In genomic region chr4:180932365-180933001, GRCh38 we compare ENCODE assay signal across 28 cellular contexts.
DNase-seq lines count a peak whose midpoint lies in the region; ATAC-seq and TF ChIP-seq lines count a peak whose summit lies in the region.
"Had no signal": no experiment of that assay in that cellular context is flagged by ENCODE, and none has a peak within 500 bp of the region (broad histone marks: within the 10 kb centered on the region; RNA-seq: fewer than 3 reads in every experiment).

No MANE protein-coding gene starts in this region.

- no peak overlapping the region for H3K4me3 ChIP-seq in mammary epithelial cell (replicated peaks in 1 of 3; ENCODE audit: insufficient read depth in 1 of 3, low read depth in 2 of 3, low read length in 3 of 3)
- H3K4me3 ChIP-seq: prostate gland, right lobe of liver, spleen, thyroid gland, vagina had no signal

- no peaks in the 10 kb centered on the region for H3K9me3 ChIP-seq in mammary epithelial cell (replicated peaks; ENCODE audit: insufficient read depth, low read length)
- H3K9me3 ChIP-seq: prostate gland, right lobe of liver, thyroid gland, vagina had no signal

- no peaks in the 10 kb centered on the region for H3K36me3 ChIP-seq in mammary epithelial cell (ENCODE audit: insufficient read depth, low read length)
- H3K36me3 ChIP-seq: brain microvascular endothelial cell, prostate gland, right lobe of liver, spleen, thyroid gland, vagina had no signal

- H3K79me2 ChIP-seq in mammary epithelial cell (ENCODE audit: insufficient read depth, low read length): no peaks in the 10 kb centered on the region

- ATAC-seq in left lobe of liver (peak; percentile 73), GM19397 (IDR thresholded peaks at IDR 0.05; ENCODE audit: unreplicated experiment) (no peak)
- ATAC-seq: activated CD8-positive, alpha-beta T cell treated with anti-CD3 and anti-CD28 coated beads, Interleukin-2, amount 10 ng/mL, durations not matched to agents 7 days and 5 days; naive thymus-derived CD4-positive, alpha-beta T cell had no signal

- in situ Hi-C loops in mammary epithelial cell (cut with MboI; ENCODE audit: low sequenced_read_pairs in 2 of 2): no loop called here

- no peak overlapping the region for H3K9ac ChIP-seq in mammary epithelial cell (ENCODE audit: insufficient read depth, low read length)

- no peaks in the 10 kb centered on the region for H3K27me3 Mint-ChIP-seq in endothelial cell (ENCODE audit: unreplicated experiment)
- H3K27me3 Mint-ChIP-seq: naive thymus-derived CD4-positive, alpha-beta T cell had no signal

- no peak overlapping the region for H3K4me3 Mint-ChIP-seq in endothelial cell (ENCODE audit: unreplicated experiment)
- H3K4me3 Mint-ChIP-seq: activated CD8-positive, alpha-beta T cell treated with anti-CD3 and anti-CD28 coated beads, Interleukin-2, amount 10 ng/mL, durations not matched to agents 7 days and 5 days; activated naive CD4-positive, alpha-beta T cell treated with anti-CD3 and anti-CD28 coated beads for 36 hours; naive thymus-derived CD4-positive, alpha-beta T cell; T-helper 2 cell treated with Interferon-gamma antibody and Interleukin-4, amounts not matched to agents 5 μg/mL and 100 μg/mL, for 36 hours had no signal

- no peaks in the 10 kb centered on the region for H4K20me1 ChIP-seq in mammary epithelial cell (ENCODE audit: insufficient read depth, low read length)

- TF ChIP-seq CTCF in mammary epithelial cell (conservative IDR thresholded peaks at IDR 0.05 in 1 of 2, IDR thresholded peaks at IDR 0.05 in 1 of 2; ENCODE audit: extremely low read depth in 1 of 2, insufficient read depth in 1 of 2, low read depth in 1 of 2, low read length in 2 of 2): no peak
- no peak for TF ChIP-seq CTCF in endothelial cell (IDR thresholded peaks at IDR 0.05; ENCODE audit: unreplicated experiment)

- intact Hi-C loops in mammary epithelial cell (cut with micrococcal nuclease): loop anchor here (1.0 kb wide), 1 partner anchor 9 kb away; no protein-coding TSS in a partner anchor

- no peak overlapping the region for H3K27ac ChIP-seq in mammary epithelial cell (ENCODE audit: insufficient read depth, low read depth, low read length)
- H3K27ac ChIP-seq: brain microvascular endothelial cell, prostate gland, right lobe of liver, spleen, thyroid gland, vagina had no signal

- DNase-seq in EH (ENCODE audit: low read depth) (peak; percentile 1), NCI-H146 (lab: John Stamatoyannopoulos, UW) (peak; percentile 18), mammary epithelial cell (no peak), left lobe of liver (ENCODE audit: low spot score) (no peak), endothelial cell (ENCODE audit: low spot score) (no peak)
- no peak for DNase-seq in stimulated activated CD4-positive, alpha-beta T cell treated with anti-CD3 and anti-CD28 coated beads, Interleukin-1b, Interleukin-23, amount 100 ng/mL, for 48 hours
- no peak for DNase-seq in stimulated activated naive CD4-positive, alpha-beta T cell (lab: John Stamatoyannopoulos, UW)
- DNase-seq: ACHN; activated CD4-positive, alpha-beta T cell treated with anti-CD3 and anti-CD28 coated beads for 1 hour; activated CD8-positive, alpha-beta T cell treated with anti-CD3 and anti-CD28 coated beads, Interleukin-2, amount 10 ng/mL, durations not matched to agents 7 days and 5 days; activated naive CD4-positive, alpha-beta T cell treated with anti-CD3 and anti-CD28 coated beads for 36 hours; brain microvascular endothelial cell; glutamatergic neuron; islet precursor cell; naive thymus-derived CD4-positive, alpha-beta T cell; NCI-H187; NCI-H2171 treated with DMSO at 0.1 percent for 48 hours; NCI-H510A treated with DMSO at 0.1 percent for 48 hours; NK-92 treated with Interleukin-12 subunit alpha and Interleukin-12 subunit beta, amount 100 ng/mL, for 24 hours; nucleus accumbens; right lobe of liver; SHP77 treated with DMSO at 0.1 percent for 48 hours; spleen; thyroid gland had no signal

- no peak overlapping the region for H3K27ac Mint-ChIP-seq in endothelial cell (ENCODE audit: unreplicated experiment)
- H3K27ac Mint-ChIP-seq: activated CD8-positive, alpha-beta T cell treated with anti-CD3 and anti-CD28 coated beads, Interleukin-2, amount 10 ng/mL, durations not matched to agents 7 days and 5 days; activated naive CD4-positive, alpha-beta T cell treated with anti-CD3 and anti-CD28 coated beads for 36 hours; naive thymus-derived CD4-positive, alpha-beta T cell; T-helper 2 cell treated with Interferon-gamma antibody and Interleukin-4, amounts not matched to agents 5 μg/mL and 100 μg/mL, for 36 hours had no signal

- dilution Hi-C loops in mammary epithelial cell (cut with HindIII; ENCODE audit: low sequenced_read_pairs): no loop called here

- no peaks in the 10 kb centered on the region for H3K9me3 Mint-ChIP-seq in endothelial cell (ENCODE audit: unreplicated experiment)
- H3K9me3 Mint-ChIP-seq: activated naive CD4-positive, alpha-beta T cell treated with anti-CD3 and anti-CD28 coated beads for 36 hours had no signal

- H3K4me2 ChIP-seq in mammary epithelial cell (ENCODE audit: insufficient read depth, low read depth, low read length): no peak overlapping the region

- CTCF ChIA-PET in mammary epithelial cell (lab: Charles Lee; ENCODE audit: low non-redundant PET): no interaction called here

- H3K4me1 Mint-ChIP-seq in endothelial cell (ENCODE audit: unreplicated experiment): no peaks in the 10 kb centered on the region
- H3K4me1 Mint-ChIP-seq: naive thymus-derived CD4-positive, alpha-beta T cell had no signal

- H3K4me1 ChIP-seq in mammary epithelial cell (ENCODE audit: insufficient read depth, low read length): peaks cover 13% of the 10 kb centered on the region
- H3K4me1 ChIP-seq: prostate gland, right lobe of liver, spleen, thyroid gland, vagina had no signal

- no peaks in the 10 kb centered on the region for H3K27me3 ChIP-seq in mammary epithelial cell (ENCODE audit: insufficient read depth, low read length)
- H3K27me3 ChIP-seq: brain microvascular endothelial cell, right lobe of liver, spleen, thyroid gland, vagina had no signal

- H3K36me3 Mint-ChIP-seq in endothelial cell (ENCODE audit: low read depth, unreplicated experiment): no peaks in the 10 kb centered on the region
- H3K36me3 Mint-ChIP-seq: naive thymus-derived CD4-positive, alpha-beta T cell had no signal

- peak overlapping the region; percentile 34 for H2AFZ ChIP-seq in mammary epithelial cell (ENCODE audit: low read depth, low read length)

- 89% methylated on average over 4 of the region's 4 CpGs for WGBS in mammary epithelial cell (ENCODE audit: low coverage, missing lambda C conversion rate)

- BruUV-seq in mammary epithelial cell (replicated peaks; lab: Mats Ljungman, UMichigan): no TSS peak

Comparison
In these comparisons a context has a peak if more than half of its experiments do, and no peak if none do; other contexts are left out.
1. DNase-seq: peak in EH (single experiment) and NCI-H146 (single experiment); none in mammary epithelial cell (single experiment), left lobe of liver (single experiment), stimulated activated CD4-positive, alpha-beta T cell treated with anti-CD3 and anti-CD28 coated beads, Interleukin-1b, Interleukin-23, amount 100 ng/mL, for 48 hours (single experiment), endothelial cell (single experiment) and stimulated activated naive CD4-positive, alpha-beta T cell (0 of 6).